ENCODE assay signal across 21 cellular contexts in genomic region chr2:171963198-171963597, GRCh38. TPM values are rescaled to one million over a fixed set of nuclear protein-coding genes. Genes with fewer than 3 reads are reported as not detected.
DNase-seq lines count a peak whose midpoint lies in the region; ATAC-seq and TF ChIP-seq lines count a peak whose summit lies in the region.
"Had no signal": no experiment of that assay in that cellular context is flagged by ENCODE, and none has a peak within 500 bp of the region (broad histone marks: within the 10 kb centered on the region; RNA-seq: fewer than 3 reads in every experiment).

No MANE protein-coding gene starts in this region.

- no peak overlapping the region for H3K9ac ChIP-seq in Loucy (ENCODE audit: low read depth, low read length, poor library complexity, severe bottlenecking)
- H3K9ac ChIP-seq: KMS-11 had no signal

- no peaks in the 10 kb centered on the region for H3K9me3 Mint-ChIP-seq in activated naive CD4-positive, alpha-beta T cell treated with anti-CD3 and anti-CD28 coated beads for 36 hours
- H3K9me3 Mint-ChIP-seq in activated CD8-positive, alpha-beta T cell treated with anti-CD3 and anti-CD28 coated beads, Interleukin-2, amount 10 ng/mL, durations not matched to agents 7 days and 5 days (ENCODE audit: insufficient read depth) = no peaks in the 10 kb centered on the region
- H3K9me3 Mint-ChIP-seq: H9 had no signal

- H3K27ac Mint-ChIP-seq in activated naive CD4-positive, alpha-beta T cell treated with anti-CD3 and anti-CD28 coated beads for 36 hours = no peak overlapping the region
- H3K27ac Mint-ChIP-seq in activated CD8-positive, alpha-beta T cell treated with anti-CD3 and anti-CD28 coated beads, Interleukin-2, amount 10 ng/mL, durations not matched to agents 7 days and 5 days = peak overlapping the region; percentile 55
- H3K27ac Mint-ChIP-seq: H9 had no signal

- intact Hi-C loops in activated naive CD4-positive, alpha-beta T cell treated with anti-CD3 and anti-CD28 coated beads for 36 hours (cut with micrococcal nuclease) = no loop called here
- intact Hi-C loops in left ventricle myocardium inferior (cut with micrococcal nuclease) = no loop called here

- no peak overlapping the region for H3K4me3 ChIP-seq in GM12865 (ENCODE audit: low read depth, low read length)
- peak overlapping the region; percentile 27 for H3K4me3 ChIP-seq in Loucy (ENCODE audit: low read length, poor library complexity, severe bottlenecking)
- no peak overlapping the region for H3K4me3 ChIP-seq in left ventricle myocardium inferior
- H3K4me3 ChIP-seq: PC-9, SK-N-MC had no signal

- H4K20me1 ChIP-seq in Loucy (ENCODE audit: insufficient read depth, low read length, poor library complexity, severe bottlenecking) = peaks cover 15% of the 10 kb centered on the region

- POLR2A ChIA-PET in activated CD8-positive, alpha-beta T cell treated with anti-CD3 and anti-CD28 coated beads, Interleukin-2, amount 10 ng/mL, durations not matched to agents 7 days and 5 days (lab: Charles Lee) = no interaction called here

- H3K4me1 ChIP-seq in Loucy (ENCODE audit: insufficient read depth, low read length, poor library complexity, severe bottlenecking) = peaks cover 34% of the 10 kb centered on the region
- peaks cover 30% of the 10 kb centered on the region for H3K4me1 ChIP-seq in left ventricle myocardium inferior
- H3K4me1 ChIP-seq: BE2C had no signal

- peak; percentile 15 for DNase-seq in activated naive CD4-positive, alpha-beta T cell treated with anti-CD3 and anti-CD28 coated beads for 36 hours
- no peak for DNase-seq in activated naive CD4-positive, alpha-beta T cell (lab: John Stamatoyannopoulos, UW)
- DNase-seq in GM12865 (ENCODE audit: low read depth) = peak; percentile 5
- DNase-seq in activated CD8-positive, alpha-beta T cell treated with anti-CD3 and anti-CD28 coated beads, Interleukin-2, amount 10 ng/mL, durations not matched to agents 7 days and 5 days = peak; percentile 65
- DNase-seq in NCI-H748 treated with DMSO at 0.1 percent for 48 hours (lab: John Stamatoyannopoulos, UW) = no peak
- DNase-seq in left ventricle myocardium inferior = no peak
- DNase-seq: BE2C, DMS53, EL, H9, MV-4-11, NCI-H1694, NCI-H2081 treated with DMSO at 0.1 percent for 48 hours, NCI-H446 treated with DMSO at 0.1 percent for 48 hours, NCI-H526 treated with DMSO at 0.1 percent for 48 hours, PC-9, RPMI8226, SHP77 treated with DMSO at 0.1 percent for 48 hours had no signal

- H3K27me3 Mint-ChIP-seq in activated naive CD4-positive, alpha-beta T cell treated with anti-CD3 and anti-CD28 coated beads for 36 hours (ENCODE audit: low read depth) = no peaks in the 10 kb centered on the region
- H3K27me3 Mint-ChIP-seq in activated CD8-positive, alpha-beta T cell treated with anti-CD3 and anti-CD28 coated beads, Interleukin-2, amount 10 ng/mL, durations not matched to agents 7 days and 5 days (ENCODE audit: low read depth) = no peaks in the 10 kb centered on the region

- H3K9me3 ChIP-seq in Loucy (ENCODE audit: insufficient read depth, low read depth, low read length) (no peaks in the 10 kb centered on the region), left ventricle myocardium inferior (replicated peaks) (no peaks in the 10 kb centered on the region)
- H3K9me3 ChIP-seq: BE2C had no signal

- peak overlapping the region; percentile 31 for H3K4me2 ChIP-seq in Loucy (ENCODE audit: low read depth, low read length, poor library complexity, severe bottlenecking)
- H3K4me2 ChIP-seq: KMS-11, PC-9 had no signal

- peaks cover 18% of the 10 kb centered on the region for H3K36me3 Mint-ChIP-seq in activated naive CD4-positive, alpha-beta T cell treated with anti-CD3 and anti-CD28 coated beads for 36 hours (ENCODE audit: low read depth)
- H3K36me3 Mint-ChIP-seq in activated CD8-positive, alpha-beta T cell treated with anti-CD3 and anti-CD28 coated beads, Interleukin-2, amount 10 ng/mL, durations not matched to agents 7 days and 5 days (ENCODE audit: low read depth) = peaks cover 39% of the 10 kb centered on the region

- TF ChIP-seq CTCF in GM12865 (IDR thresholded peaks at IDR 0.05; ENCODE audit: insufficient read depth, low read depth, low read length, missing control alignments) (no peak), Loucy (conservative IDR thresholded peaks at IDR 0.05; ENCODE audit: low read length) (no peak), left ventricle myocardium inferior (IDR thresholded peaks at IDR 0.05; ENCODE audit: borderline replicate concordance) (no peak)

- no peak overlapping the region for H3K4me3 Mint-ChIP-seq in activated naive CD4-positive, alpha-beta T cell treated with anti-CD3 and anti-CD28 coated beads for 36 hours
- H3K4me3 Mint-ChIP-seq in activated CD8-positive, alpha-beta T cell treated with anti-CD3 and anti-CD28 coated beads, Interleukin-2, amount 10 ng/mL, durations not matched to agents 7 days and 5 days = peak overlapping the region; percentile 51
- H3K4me3 Mint-ChIP-seq: H9 had no signal

- H3K36me3 ChIP-seq in Loucy (ENCODE audit: insufficient read depth, low read length) (peaks cover 32% of the 10 kb centered on the region; the same call in 1 of the 2 replicates), left ventricle myocardium inferior (peaks cover 31% of the 10 kb centered on the region)
- H3K36me3 ChIP-seq: BE2C had no signal

- CTCF ChIA-PET in activated naive CD4-positive, alpha-beta T cell treated with anti-CD3 and anti-CD28 coated beads for 36 hours (lab: Charles Lee) = interaction anchor here (1.5 kb wide), 1 partner anchor 143 kb away, joined by 9 read pairs; no protein-coding TSS in a partner anchor
- CTCF ChIA-PET in activated CD8-positive, alpha-beta T cell treated with anti-CD3 and anti-CD28 coated beads, Interleukin-2, amount 10 ng/mL, durations not matched to agents 7 days and 5 days (lab: Charles Lee) = no interaction called here

- ATAC-seq in activated CD8-positive, alpha-beta T cell treated with anti-CD3 and anti-CD28 coated beads, Interleukin-2, amount 10 ng/mL, durations not matched to agents 7 days and 5 days = peak; percentile 76

- H3K27ac ChIP-seq in left ventricle myocardium inferior (replicated peaks) = no peak overlapping the region
- H3K27ac ChIP-seq: KMS-11, PC-9, SK-N-MC had no signal

- H3K9me2 ChIP-seq in Loucy (replicated peaks; ENCODE audit: low read depth, low read length) = no peaks in the 10 kb centered on the region

- peaks cover 5% of the 10 kb centered on the region; the same call in 1 of the 2 replicates for H3F3A ChIP-seq in Loucy (ENCODE audit: low read depth)

- no peaks in the 10 kb centered on the region for H3K27me3 ChIP-seq in Loucy (ENCODE audit: insufficient read depth, low read length, poor library complexity, severe bottlenecking)
- no peaks in the 10 kb centered on the region for H3K27me3 ChIP-seq in left ventricle myocardium inferior (ENCODE audit: low read depth)
- H3K27me3 ChIP-seq: BE2C had no signal

- H3K4me1 Mint-ChIP-seq in activated naive CD4-positive, alpha-beta T cell treated with anti-CD3 and anti-CD28 coated beads for 36 hours (ENCODE audit: low read depth) = peaks cover 27% of the 10 kb centered on the region
- H3K4me1 Mint-ChIP-seq in activated CD8-positive, alpha-beta T cell treated with anti-CD3 and anti-CD28 coated beads, Interleukin-2, amount 10 ng/mL, durations not matched to agents 7 days and 5 days (ENCODE audit: low read depth) = peaks cover 47% of the 10 kb centered on the region

- H3K79me2 ChIP-seq in Loucy (ENCODE audit: insufficient read depth, low read length) = peaks cover 35% of the 10 kb centered on the region

- no peak overlapping the region for H2AFZ ChIP-seq in Loucy (ENCODE audit: low read length)
- H2AFZ ChIP-seq: PC-9 had no signal

RNA-seq across cellular contexts. Expression of gene METAP1D, which starts 36.6 kb away (rescaled TPM):
- 1 to 10 TPM; 2.5 to 3.4 TPM for total RNA-seq in activated naive CD4-positive, alpha-beta T cell treated with anti-CD3 and anti-CD28 coated beads for 36 hours
- 1 to 10 TPM; 3.9 to 6.0 TPM for total RNA-seq in activated CD8-positive, alpha-beta T cell treated with anti-CD3 and anti-CD28 coated beads, Interleukin-2, amount 10 ng/mL, durations not matched to agents 7 days and 5 days
- 6.7 TPM for total RNA-seq in left ventricle myocardium inferior

RNA-seq across cellular contexts. Expression of gene HAT1, which starts 40.9 kb away (rescaled TPM):
- 10 to 100 TPM; 74.6 to 77.2 TPM for total RNA-seq in activated naive CD4-positive, alpha-beta T cell treated with anti-CD3 and anti-CD28 coated beads for 36 hours
- 10 to 100 TPM; 75.5 to 77.3 TPM for total RNA-seq in activated CD8-positive, alpha-beta T cell treated with anti-CD3 and anti-CD28 coated beads, Interleukin-2, amount 10 ng/mL, durations not matched to agents 7 days and 5 days
- total RNA-seq in left ventricle myocardium inferior = 31.0 TPM

Comparison
In these comparisons a context has a peak if more than half of its experiments do, and no peak if none do; other contexts are left out.
1. DNase-seq: peak in activated naive CD4-positive, alpha-beta T cell treated with anti-CD3 and anti-CD28 coated beads for 36 hours (single experiment), GM12865 (single experiment) and activated CD8-positive, alpha-beta T cell treated with anti-CD3 and anti-CD28 coated beads, Interleukin-2, amount 10 ng/mL, durations not matched to agents 7 days and 5 days (single experiment); none in activated naive CD4-positive, alpha-beta T cell (0 of 4), NCI-H748 treated with DMSO at 0.1 percent for 48 hours (single experiment) and left ventricle myocardium inferior (single experiment).